ENCODE assay signal across 24 cellular contexts in genomic region chr13:95629071-95629470, GRCh38. TPM values are rescaled to one million over a fixed set of nuclear protein-coding genes. Genes with fewer than 3 reads are reported as not detected.
"Had no signal": no experiment of that assay in that cellular context is flagged by ENCODE, and none has a peak within 500 bp of the region (broad histone marks: within the 10 kb centered on the region; RNA-seq: fewer than 3 reads in every experiment).

No MANE protein-coding gene starts in this region.

- H3K27me3 Mint-ChIP-seq: progenitor cell of endocrine pancreas had no signal

- H3K4me3 Mint-ChIP-seq: naive thymus-derived CD4-positive, alpha-beta T cell; natural killer cell; nephron; stimulated activated naive B cell treated with anti-CD40 and anti-IgM and Interleukin-4, amounts not matched to agents 10 μg/mL and 1 μg/mL and 100 μg/mL, for 72 hours; stimulated activated naive CD8-positive, alpha-beta T cell treated with anti-CD3 and anti-CD28 coated beads, Interleukin-15, Interleukin-2, amounts not matched to agents 100 ng/mL and 50 ng/mL, for 24 hours had no signal

- ATAC-seq: naive thymus-derived CD4-positive, alpha-beta T cell; natural killer cell; psoas muscle; right cardiac atrium; right lobe of liver; stimulated activated naive B cell treated with anti-CD40 and anti-IgM and Interleukin-4, amounts not matched to agents 10 μg/mL and 1 μg/mL and 100 μg/mL, for 72 hours had no signal

- H3K36me3 Mint-ChIP-seq: naive thymus-derived CD4-positive, alpha-beta T cell; natural killer cell had no signal

- DNase-seq: naive thymus-derived CD4-positive, alpha-beta T cell; natural killer cell; nucleus accumbens; ovary; posterior cingulate gyrus; psoas muscle; right cardiac atrium; right lobe of liver; sigmoid colon; small intestine; stimulated activated CD4-positive, alpha-beta T cell treated with anti-CD3 and anti-CD28 coated beads, Interleukin-15, amount 100 ng/mL, for 24 hours; stimulated activated CD4-positive, alpha-beta T cell treated with anti-CD3 and anti-CD28 coated beads, Interleukin-2, amount 100 ng/mL, for 24 hours; stimulated activated CD4-positive, alpha-beta T cell treated with anti-CD3 and anti-CD28 coated beads, Interleukin-2, amount 100 ng/mL, for 48 hours; stimulated activated CD4-positive, alpha-beta T cell treated with anti-CD3 and anti-CD28 coated beads, Interleukin-4, amount 100 ng/mL, for 24 hours; stimulated activated naive B cell treated with anti-CD40 and anti-IgM and Interleukin-4, amounts not matched to agents 10 μg/mL and 1 μg/mL and 100 μg/mL, for 72 hours; stimulated activated naive CD4-positive, alpha-beta T cell treated with Interleukin-2 at 50 U/mL for 16 hours; stomach; thyroid gland; trophoblast cell; upper lobe of left lung had no signal

- H3K4me1 Mint-ChIP-seq: naive thymus-derived CD4-positive, alpha-beta T cell; natural killer cell; nephron; stimulated activated naive B cell treated with anti-CD40 and anti-IgM and Interleukin-4, amounts not matched to agents 10 μg/mL and 1 μg/mL and 100 μg/mL, for 72 hours had no signal

- FAIRE-seq: small intestine, urothelium cell line had no signal

- H3K9me3 Mint-ChIP-seq: natural killer cell; stimulated activated naive B cell treated with anti-CD40 and anti-IgM and Interleukin-4, amounts not matched to agents 10 μg/mL and 1 μg/mL and 100 μg/mL, for 72 hours; stimulated activated naive CD8-positive, alpha-beta T cell treated with anti-CD3 and anti-CD28 coated beads, Interleukin-15, Interleukin-2, amounts not matched to agents 100 ng/mL and 50 ng/mL, for 24 hours had no signal

- H3K27ac Mint-ChIP-seq: naive thymus-derived CD4-positive, alpha-beta T cell; natural killer cell; nephron; progenitor cell of endocrine pancreas; stimulated activated naive B cell treated with anti-CD40 and anti-IgM and Interleukin-4, amounts not matched to agents 10 μg/mL and 1 μg/mL and 100 μg/mL, for 72 hours; stimulated activated naive CD8-positive, alpha-beta T cell treated with anti-CD3 and anti-CD28 coated beads, Interleukin-15, Interleukin-2, amounts not matched to agents 100 ng/mL and 50 ng/mL, for 24 hours had no signal

RNA-seq across cellular contexts. Expression of gene DZIP1, which starts 15.4 kb away (rescaled TPM):
- total RNA-seq: naive thymus-derived CD4-positive, alpha-beta T cell; natural killer cell had no signal
